In the genomic region with DNA sequence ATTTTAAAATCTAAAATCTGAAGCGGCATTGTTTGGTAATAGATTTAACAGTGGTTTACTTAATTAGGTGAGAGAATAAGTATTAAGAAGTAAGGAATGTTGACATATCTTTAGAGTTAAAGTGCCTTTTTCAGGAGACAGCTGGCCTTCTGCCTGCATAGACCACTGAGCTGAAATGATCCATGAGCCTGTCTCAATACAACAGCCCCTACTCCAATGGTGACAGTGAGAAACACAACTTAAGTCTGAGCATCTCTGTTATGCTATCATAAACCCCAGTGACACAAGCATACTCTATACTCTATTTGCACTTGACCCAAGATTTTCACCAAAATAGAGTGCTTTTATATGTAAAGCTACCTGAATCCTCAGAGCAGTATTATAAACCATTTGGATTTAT, we compare ENCODE assay signal across 2 cellular contexts.
TF ChIP-seq lines count a peak whose summit lies in the region.

No MANE protein-coding gene starts in this region.

TF ChIP-seq in GM23338, 12 proteins besides CTCF, POLR2A, EP300 and RAD21 (continued from another document):
- TF ChIP-seq EZH2 (IDR thresholded peaks at IDR 0.05; ENCODE audit: low read depth, unreplicated experiment) (no peak), POLR2AphosphoS5 (IDR thresholded peaks at IDR 0.05; ENCODE audit: low read depth) (no peak), ZNF114 (CRISPR knock-in tag; IDR thresholded peaks at IDR 0.05) (no peak), JUNB (IDR thresholded peaks at IDR 0.05; ENCODE audit: unreplicated experiment) (no peak), EZH2phosphoT487 (IDR thresholded peaks at IDR 0.05; ENCODE audit: unreplicated experiment) (no peak), STAT1 (IDR thresholded peaks at IDR 0.05; ENCODE audit: unreplicated experiment) (no peak), NANOG (IDR thresholded peaks at IDR 0.05; ENCODE audit: borderline replicate concordance) (no peak)
- TF ChIP-seq, protein P1, sequence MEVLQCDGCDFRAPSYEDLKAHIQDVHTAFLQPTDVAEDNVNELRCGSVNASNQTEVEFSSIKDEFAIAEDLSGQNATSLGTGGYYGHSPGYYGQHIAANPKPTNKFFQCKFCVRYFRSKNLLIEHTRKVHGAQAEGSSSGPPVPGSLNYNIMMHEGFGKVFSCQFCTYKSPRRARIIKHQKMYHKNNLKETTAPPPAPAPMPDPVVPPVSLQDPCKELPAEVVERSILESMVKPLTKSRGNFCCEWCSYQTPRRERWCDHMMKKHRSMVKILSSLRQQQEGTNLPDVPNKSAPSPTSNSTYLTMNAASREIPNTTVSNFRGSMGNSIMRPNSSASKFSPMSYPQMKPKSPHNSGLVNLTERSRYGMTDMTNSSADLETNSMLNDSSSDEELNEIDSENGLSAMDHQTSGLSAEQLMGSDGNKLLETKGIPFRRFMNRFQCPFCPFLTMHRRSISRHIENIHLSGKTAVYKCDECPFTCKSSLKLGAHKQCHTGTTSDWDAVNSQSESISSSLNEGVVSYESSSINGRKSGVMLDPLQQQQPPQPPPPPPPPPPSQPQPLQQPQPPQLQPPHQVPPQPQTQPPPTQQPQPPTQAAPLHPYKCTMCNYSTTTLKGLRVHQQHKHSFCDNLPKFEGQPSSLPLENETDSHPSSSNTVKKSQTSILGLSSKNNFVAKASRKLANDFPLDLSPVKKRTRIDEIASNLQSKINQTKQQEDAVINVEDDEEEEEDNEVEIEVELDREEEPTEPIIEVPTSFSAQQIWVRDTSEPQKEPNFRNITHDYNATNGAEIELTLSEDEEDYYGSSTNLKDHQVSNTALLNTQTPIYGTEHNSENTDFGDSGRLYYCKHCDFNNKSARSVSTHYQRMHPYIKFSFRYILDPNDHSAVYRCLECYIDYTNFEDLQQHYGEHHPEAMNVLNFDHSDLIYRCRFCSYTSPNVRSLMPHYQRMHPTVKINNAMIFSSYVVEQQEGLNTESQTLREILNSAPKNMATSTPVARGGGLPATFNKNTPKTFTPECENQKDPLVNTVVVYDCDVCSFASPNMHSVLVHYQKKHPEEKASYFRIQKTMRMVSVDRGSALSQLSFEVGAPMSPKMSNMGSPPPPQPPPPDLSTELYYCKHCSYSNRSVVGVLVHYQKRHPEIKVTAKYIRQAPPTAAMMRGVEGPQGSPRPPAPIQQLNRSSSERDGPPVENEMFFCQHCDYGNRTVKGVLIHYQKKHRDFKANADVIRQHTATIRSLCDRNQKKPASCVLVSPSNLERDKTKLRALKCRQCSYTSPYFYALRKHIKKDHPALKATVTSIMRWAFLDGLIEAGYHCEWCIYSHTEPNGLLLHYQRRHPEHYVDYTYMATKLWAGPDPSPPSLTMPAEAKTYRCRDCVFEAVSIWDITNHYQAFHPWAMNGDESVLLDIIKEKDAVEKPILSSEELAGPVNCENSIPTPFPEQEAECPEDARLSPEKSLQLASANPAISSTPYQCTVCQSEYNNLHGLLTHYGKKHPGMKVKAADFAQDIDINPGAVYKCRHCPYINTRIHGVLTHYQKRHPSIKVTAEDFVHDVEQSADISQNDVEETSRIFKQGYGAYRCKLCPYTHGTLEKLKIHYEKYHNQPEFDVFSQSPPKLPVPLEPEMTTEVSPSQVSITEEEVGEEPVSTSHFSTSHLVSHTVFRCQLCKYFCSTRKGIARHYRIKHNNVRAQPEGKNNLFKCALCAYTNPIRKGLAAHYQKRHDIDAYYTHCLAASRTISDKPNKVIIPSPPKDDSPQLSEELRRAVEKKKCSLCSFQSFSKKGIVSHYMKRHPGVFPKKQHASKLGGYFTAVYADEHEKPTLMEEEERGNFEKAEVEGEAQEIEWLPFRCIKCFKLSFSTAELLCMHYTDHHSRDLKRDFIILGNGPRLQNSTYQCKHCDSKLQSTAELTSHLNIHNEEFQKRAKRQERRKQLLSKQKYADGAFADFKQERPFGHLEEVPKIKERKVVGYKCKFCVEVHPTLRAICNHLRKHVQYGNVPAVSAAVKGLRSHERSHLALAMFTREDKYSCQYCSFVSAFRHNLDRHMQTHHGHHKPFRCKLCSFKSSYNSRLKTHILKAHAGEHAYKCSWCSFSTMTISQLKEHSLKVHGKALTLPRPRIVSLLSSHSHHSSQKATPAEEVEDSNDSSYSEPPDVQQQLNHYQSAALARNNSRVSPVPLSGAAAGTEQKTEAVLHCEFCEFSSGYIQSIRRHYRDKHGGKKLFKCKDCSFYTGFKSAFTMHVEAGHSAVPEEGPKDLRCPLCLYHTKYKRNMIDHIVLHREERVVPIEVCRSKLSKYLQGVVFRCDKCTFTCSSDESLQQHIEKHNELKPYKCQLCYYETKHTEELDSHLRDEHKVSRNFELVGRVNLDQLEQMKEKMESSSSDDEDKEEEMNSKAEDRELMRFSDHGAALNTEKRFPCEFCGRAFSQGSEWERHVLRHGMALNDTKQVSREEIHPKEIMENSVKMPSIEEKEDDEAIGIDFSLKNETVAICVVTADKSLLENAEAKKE (CRISPR knock-in tag; IDR thresholded peaks at IDR 0.05): no peak
TF ChIP-seq in GM23338: peak in this region for 0.

TF ChIP-seq in WTC11, 78 proteins besides CTCF, POLR2A, EP300 and RAD21 (continued from another document):
- TF ChIP-seq, protein P2, sequence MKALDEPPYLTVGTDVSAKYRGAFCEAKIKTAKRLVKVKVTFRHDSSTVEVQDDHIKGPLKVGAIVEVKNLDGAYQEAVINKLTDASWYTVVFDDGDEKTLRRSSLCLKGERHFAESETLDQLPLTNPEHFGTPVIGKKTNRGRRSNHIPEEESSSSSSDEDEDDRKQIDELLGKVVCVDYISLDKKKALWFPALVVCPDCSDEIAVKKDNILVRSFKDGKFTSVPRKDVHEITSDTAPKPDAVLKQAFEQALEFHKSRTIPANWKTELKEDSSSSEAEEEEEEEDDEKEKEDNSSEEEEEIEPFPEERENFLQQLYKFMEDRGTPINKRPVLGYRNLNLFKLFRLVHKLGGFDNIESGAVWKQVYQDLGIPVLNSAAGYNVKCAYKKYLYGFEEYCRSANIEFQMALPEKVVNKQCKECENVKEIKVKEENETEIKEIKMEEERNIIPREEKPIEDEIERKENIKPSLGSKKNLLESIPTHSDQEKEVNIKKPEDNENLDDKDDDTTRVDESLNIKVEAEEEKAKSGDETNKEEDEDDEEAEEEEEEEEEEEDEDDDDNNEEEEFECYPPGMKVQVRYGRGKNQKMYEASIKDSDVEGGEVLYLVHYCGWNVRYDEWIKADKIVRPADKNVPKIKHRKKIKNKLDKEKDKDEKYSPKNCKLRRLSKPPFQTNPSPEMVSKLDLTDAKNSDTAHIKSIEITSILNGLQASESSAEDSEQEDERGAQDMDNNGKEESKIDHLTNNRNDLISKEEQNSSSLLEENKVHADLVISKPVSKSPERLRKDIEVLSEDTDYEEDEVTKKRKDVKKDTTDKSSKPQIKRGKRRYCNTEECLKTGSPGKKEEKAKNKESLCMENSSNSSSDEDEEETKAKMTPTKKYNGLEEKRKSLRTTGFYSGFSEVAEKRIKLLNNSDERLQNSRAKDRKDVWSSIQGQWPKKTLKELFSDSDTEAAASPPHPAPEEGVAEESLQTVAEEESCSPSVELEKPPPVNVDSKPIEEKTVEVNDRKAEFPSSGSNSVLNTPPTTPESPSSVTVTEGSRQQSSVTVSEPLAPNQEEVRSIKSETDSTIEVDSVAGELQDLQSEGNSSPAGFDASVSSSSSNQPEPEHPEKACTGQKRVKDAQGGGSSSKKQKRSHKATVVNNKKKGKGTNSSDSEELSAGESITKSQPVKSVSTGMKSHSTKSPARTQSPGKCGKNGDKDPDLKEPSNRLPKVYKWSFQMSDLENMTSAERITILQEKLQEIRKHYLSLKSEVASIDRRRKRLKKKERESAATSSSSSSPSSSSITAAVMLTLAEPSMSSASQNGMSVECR (CRISPR knock-in tag; IDR thresholded peaks at IDR 0.05; ENCODE audit: borderline replicate concordance): no peak
TF ChIP-seq in WTC11: peak in this region for 0.
